Comparison of ENCODE assay signal across 10 cellular contexts in the genomic region with DNA sequence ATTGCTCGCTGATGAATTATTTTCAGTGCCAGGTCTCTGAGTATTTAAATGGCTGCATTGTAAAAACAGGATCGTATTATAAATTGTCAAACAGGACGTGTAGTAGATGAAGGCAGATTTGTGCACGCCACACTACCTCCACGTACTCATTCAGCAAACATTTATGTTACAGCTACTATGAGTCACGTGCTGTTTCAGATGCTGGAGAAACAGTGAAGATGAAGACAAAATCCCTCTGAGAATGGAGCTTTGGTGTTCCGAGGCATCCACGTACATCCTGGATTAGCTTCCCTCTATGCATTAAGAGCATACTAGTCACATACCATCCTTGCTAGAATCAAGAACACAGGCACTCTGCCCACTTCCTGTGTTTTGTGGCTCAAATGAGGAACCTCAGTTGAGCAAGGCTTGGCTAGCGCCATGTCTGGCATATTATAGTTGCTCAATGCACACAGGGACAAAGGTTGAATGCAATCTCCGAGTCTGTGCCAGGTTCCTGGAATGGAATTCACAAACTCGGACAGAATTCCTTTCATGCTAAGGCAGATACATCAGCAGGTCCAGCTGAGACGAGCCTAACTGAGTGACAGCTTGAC.
DNase-seq lines count a peak whose midpoint lies in the region; ATAC-seq and TF ChIP-seq lines count a peak whose summit lies in the region.
"Had no signal": no experiment of that assay in that cellular context is flagged by ENCODE, and none has a peak within 500 bp of the region (broad histone marks: within the 10 kb centered on the region; RNA-seq: fewer than 3 reads in every experiment).

No MANE protein-coding gene starts in this region.

- DNase-seq in HuH-7 (ENCODE audit: low spot score) (peak; percentile 7), activated B cell treated with CpG ODN at 0.5 μM for 24 hours (no peak), left ventricle myocardium superior (peak; percentile 36), kidney tubule cell (ENCODE audit: low spot score) (no peak), WTC11 (ENCODE audit: low spot score) (no peak)
- peak; percentile 7 for DNase-seq in stimulated activated naive B cell treated with anti-CD40 and anti-IgM and Interleukin-4, amounts not matched to agents 10 μg/mL and 1 μg/mL and 100 μg/mL, for 72 hours
- DNase-seq in stimulated activated CD4-positive, alpha-beta T cell treated with anti-CD3 and anti-CD28 coated beads, Interleukin-4, amount 100 ng/mL, for 1 hour: no peak
- DNase-seq: NCI-H187 had no signal

- CTCF ChIA-PET in activated B cell treated with CpG ODN at 0.5 μM for 24 hours (lab: Charles Lee) (interaction anchor here (1.4 kb wide), 1 partner anchor 8 kb away, joined by 3 read pairs; no protein-coding TSS in a partner anchor), WTC11 (lab: Charles Lee) (interaction anchor here (1.3 to 3.1 kb wide), 2 partner anchors 15 to 21 kb away, joined by 3 to 10 read pairs; no protein-coding TSS in a partner anchor)

- peaks cover 22% of the 10 kb centered on the region for H3K36me3 Mint-ChIP-seq in activated B cell treated with CpG ODN at 0.5 μM for 24 hours (ENCODE audit: low read depth)
- H3K36me3 Mint-ChIP-seq in stimulated activated naive B cell treated with anti-CD40 and anti-IgM and Interleukin-4, amounts not matched to agents 10 μg/mL and 1 μg/mL and 100 μg/mL, for 72 hours: peaks cover 50 to 69% of the 10 kb centered on the region in 2 donors
- H3K36me3 Mint-ChIP-seq in WTC11: no peaks in the 10 kb centered on the region

- intact Hi-C loops in activated B cell treated with CpG ODN at 0.5 μM for 24 hours (cut with micrococcal nuclease): loop anchor here (10.0 kb wide), 1 partner anchor 308 kb away; no protein-coding TSS in a partner anchor
- intact Hi-C loops in left ventricle myocardium superior (cut with micrococcal nuclease): no loop called here

- H3K9me3 Mint-ChIP-seq in activated B cell treated with CpG ODN at 0.5 μM for 24 hours: peaks cover 4% of the 10 kb centered on the region
- H3K9me3 Mint-ChIP-seq in stimulated activated naive B cell treated with anti-CD40 and anti-IgM and Interleukin-4, amounts not matched to agents 10 μg/mL and 1 μg/mL and 100 μg/mL, for 72 hours: peaks cover 0 to 4% of the 10 kb centered on the region in 2 donors
- no peaks in the 10 kb centered on the region for H3K9me3 Mint-ChIP-seq in WTC11

- H3K4me1 Mint-ChIP-seq in activated B cell treated with CpG ODN at 0.5 μM for 24 hours (peaks cover 22% of the 10 kb centered on the region), WTC11 (peaks cover 6% of the 10 kb centered on the region; the same call in 1 of the 2 replicates)
- H3K4me1 Mint-ChIP-seq in stimulated activated naive B cell treated with anti-CD40 and anti-IgM and Interleukin-4, amounts not matched to agents 10 μg/mL and 1 μg/mL and 100 μg/mL, for 72 hours: peaks cover 23 to 45% of the 10 kb centered on the region in 2 donors

- peak; percentile 54 for ATAC-seq in activated B cell treated with CpG ODN at 0.5 μM for 24 hours (ENCODE audit: low read depth)
- ATAC-seq in left ventricle myocardium superior: peak; percentile 75
- peak; percentile 88 to 90 for ATAC-seq in stimulated activated naive B cell treated with anti-CD40 and anti-IgM and Interleukin-4, amounts not matched to agents 10 μg/mL and 1 μg/mL and 100 μg/mL, for 72 hours (replicated peaks)
- no peak for ATAC-seq in GM19463 (IDR thresholded peaks at IDR 0.05; ENCODE audit: unreplicated experiment)
- ATAC-seq in WTC11: no peak
- ATAC-seq: psoas muscle had no signal

- H3K27me3 Mint-ChIP-seq in activated B cell treated with CpG ODN at 0.5 μM for 24 hours (no peaks in the 10 kb centered on the region), WTC11 (ENCODE audit: low read depth) (no peaks in the 10 kb centered on the region)
- H3K27me3 Mint-ChIP-seq in stimulated activated naive B cell treated with anti-CD40 and anti-IgM and Interleukin-4, amounts not matched to agents 10 μg/mL and 1 μg/mL and 100 μg/mL, for 72 hours: no peaks in the 10 kb centered on the region

- H3K27ac Mint-ChIP-seq in activated B cell treated with CpG ODN at 0.5 μM for 24 hours (no peak overlapping the region), WTC11 (no peak overlapping the region)
- no peak overlapping the region for H3K27ac Mint-ChIP-seq in stimulated activated naive B cell treated with anti-CD40 and anti-IgM and Interleukin-4, amounts not matched to agents 10 μg/mL and 1 μg/mL and 100 μg/mL, for 72 hours

- H3K4me3 Mint-ChIP-seq in activated B cell treated with CpG ODN at 0.5 μM for 24 hours: peak overlapping the region; percentile 35
- no peak overlapping the region for H3K4me3 Mint-ChIP-seq in stimulated activated naive B cell treated with anti-CD40 and anti-IgM and Interleukin-4, amounts not matched to agents 10 μg/mL and 1 μg/mL and 100 μg/mL, for 72 hours
- no peak overlapping the region for H3K4me3 Mint-ChIP-seq in WTC11

- TF ChIP-seq CTCF in activated B cell treated with CpG ODN at 0.5 μM for 24 hours (IDR thresholded peaks at IDR 0.05) (no peak), WTC11 (IDR thresholded peaks at IDR 0.05) (no peak)

- POLR2A ChIA-PET in activated B cell treated with CpG ODN at 0.5 μM for 24 hours (lab: Charles Lee) (interaction anchor here (0.5 to 0.7 kb wide), 2 partner anchors 9 to 75 kb away, joined by 3 to 5 read pairs; no protein-coding TSS in a partner anchor), WTC11 (lab: Charles Lee) (no interaction called here)

TF ChIP-seq in WTC11, 78 proteins besides CTCF, POLR2A, EP300 and RAD21:
- TF ChIP-seq SMAD4 (CRISPR knock-in tag; IDR thresholded peaks at IDR 0.05) (no peak), ZNF423 (CRISPR knock-in tag; IDR thresholded peaks at IDR 0.05) (no peak), ATF6 (CRISPR knock-in tag; IDR thresholded peaks at IDR 0.05) (no peak), ZMAT4 (CRISPR knock-in tag; IDR thresholded peaks at IDR 0.05) (no peak)
- TF ChIP-seq, protein P1, sequence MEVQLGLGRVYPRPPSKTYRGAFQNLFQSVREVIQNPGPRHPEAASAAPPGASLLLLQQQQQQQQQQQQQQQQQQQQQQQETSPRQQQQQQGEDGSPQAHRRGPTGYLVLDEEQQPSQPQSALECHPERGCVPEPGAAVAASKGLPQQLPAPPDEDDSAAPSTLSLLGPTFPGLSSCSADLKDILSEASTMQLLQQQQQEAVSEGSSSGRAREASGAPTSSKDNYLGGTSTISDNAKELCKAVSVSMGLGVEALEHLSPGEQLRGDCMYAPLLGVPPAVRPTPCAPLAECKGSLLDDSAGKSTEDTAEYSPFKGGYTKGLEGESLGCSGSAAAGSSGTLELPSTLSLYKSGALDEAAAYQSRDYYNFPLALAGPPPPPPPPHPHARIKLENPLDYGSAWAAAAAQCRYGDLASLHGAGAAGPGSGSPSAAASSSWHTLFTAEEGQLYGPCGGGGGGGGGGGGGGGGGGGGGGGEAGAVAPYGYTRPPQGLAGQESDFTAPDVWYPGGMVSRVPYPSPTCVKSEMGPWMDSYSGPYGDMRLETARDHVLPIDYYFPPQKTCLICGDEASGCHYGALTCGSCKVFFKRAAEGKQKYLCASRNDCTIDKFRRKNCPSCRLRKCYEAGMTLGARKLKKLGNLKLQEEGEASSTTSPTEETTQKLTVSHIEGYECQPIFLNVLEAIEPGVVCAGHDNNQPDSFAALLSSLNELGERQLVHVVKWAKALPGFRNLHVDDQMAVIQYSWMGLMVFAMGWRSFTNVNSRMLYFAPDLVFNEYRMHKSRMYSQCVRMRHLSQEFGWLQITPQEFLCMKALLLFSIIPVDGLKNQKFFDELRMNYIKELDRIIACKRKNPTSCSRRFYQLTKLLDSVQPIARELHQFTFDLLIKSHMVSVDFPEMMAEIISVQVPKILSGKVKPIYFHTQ (CRISPR knock-in tag; IDR thresholded peaks at IDR 0.05): no peak
- TF ChIP-seq, protein P2, sequence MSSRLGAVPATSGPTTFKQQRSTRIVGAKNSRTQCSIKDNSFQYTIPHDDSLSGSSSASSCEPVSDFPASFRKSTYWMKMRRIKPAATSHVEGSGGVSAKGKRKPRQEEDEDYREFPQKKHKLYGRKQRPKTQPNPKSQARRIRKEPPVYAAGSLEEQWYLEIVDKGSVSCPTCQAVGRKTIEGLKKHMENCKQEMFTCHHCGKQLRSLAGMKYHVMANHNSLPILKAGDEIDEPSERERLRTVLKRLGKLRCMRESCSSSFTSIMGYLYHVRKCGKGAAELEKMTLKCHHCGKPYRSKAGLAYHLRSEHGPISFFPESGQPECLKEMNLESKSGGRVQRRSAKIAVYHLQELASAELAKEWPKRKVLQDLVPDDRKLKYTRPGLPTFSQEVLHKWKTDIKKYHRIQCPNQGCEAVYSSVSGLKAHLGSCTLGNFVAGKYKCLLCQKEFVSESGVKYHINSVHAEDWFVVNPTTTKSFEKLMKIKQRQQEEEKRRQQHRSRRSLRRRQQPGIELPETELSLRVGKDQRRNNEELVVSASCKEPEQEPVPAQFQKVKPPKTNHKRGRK (CRISPR knock-in tag; IDR thresholded peaks at IDR 0.05; ENCODE audit: borderline replicate concordance): no peak
TF ChIP-seq in WTC11: peak in this region for 0.

Comparison
In these comparisons a context has a peak if more than half of its experiments do, and no peak if none do; other contexts are left out.
1. DNase-seq: peak in HuH-7 (single experiment), left ventricle myocardium superior (single experiment) and stimulated activated naive B cell treated with anti-CD40 and anti-IgM and Interleukin-4, amounts not matched to agents 10 μg/mL and 1 μg/mL and 100 μg/mL, for 72 hours (single experiment); none in activated B cell treated with CpG ODN at 0.5 μM for 24 hours (single experiment), stimulated activated CD4-positive, alpha-beta T cell treated with anti-CD3 and anti-CD28 coated beads, Interleukin-4, amount 100 ng/mL, for 1 hour (single experiment), kidney tubule cell (single experiment) and WTC11 (single experiment).
2. ATAC-seq: peak in activated B cell treated with CpG ODN at 0.5 μM for 24 hours (single experiment), left ventricle myocardium superior (single experiment) and stimulated activated naive B cell treated with anti-CD40 and anti-IgM and Interleukin-4, amounts not matched to agents 10 μg/mL and 1 μg/mL and 100 μg/mL, for 72 hours (2 of 2); none in GM19463 (single experiment) and WTC11 (single experiment).